ENCODE assay signal across 1 cellular context in the genomic region with DNA sequence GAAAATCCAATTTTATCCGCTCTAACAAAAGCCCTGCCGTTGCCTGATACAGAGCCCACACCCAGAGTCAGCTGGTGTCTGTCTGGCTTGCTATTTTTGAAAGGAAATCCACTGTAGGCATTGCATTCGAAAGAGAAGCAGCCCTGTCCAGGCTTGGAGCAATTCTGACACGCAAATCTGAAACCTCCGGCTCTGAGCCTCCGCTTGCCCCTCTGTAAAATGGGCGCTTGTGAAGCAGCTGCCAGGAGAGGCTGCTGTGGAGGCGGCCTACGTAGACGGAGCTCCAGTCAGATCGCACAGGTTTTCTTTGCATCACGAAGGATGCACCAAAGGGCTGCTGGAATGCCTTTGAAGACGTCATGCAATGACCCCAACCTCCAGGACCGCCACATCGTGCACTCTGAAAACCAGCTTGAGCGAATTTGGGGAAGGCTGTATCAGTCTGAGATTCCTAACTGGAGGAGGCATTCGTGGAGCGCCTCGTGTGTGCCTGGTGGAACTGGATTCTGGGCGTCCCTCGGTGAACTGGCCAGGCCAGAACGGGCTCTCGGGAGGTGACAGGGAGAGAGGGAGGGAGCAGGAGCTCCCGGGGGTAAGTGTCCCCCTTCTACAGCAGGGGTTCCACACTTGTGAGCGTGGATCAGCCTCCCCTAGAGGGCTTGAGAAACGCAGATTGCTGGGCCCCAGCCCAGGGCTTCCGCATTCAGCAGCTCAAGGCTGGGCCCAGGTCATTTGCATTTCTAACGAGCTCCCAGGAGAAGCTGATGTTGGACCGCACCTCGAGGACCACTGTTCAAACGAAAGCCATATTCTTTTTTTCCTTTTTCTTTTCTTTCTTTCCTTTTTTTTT.
TF ChIP-seq lines count a peak whose summit lies in the region.

No MANE protein-coding gene starts in this region.

TF ChIP-seq in HCT116, 20 proteins besides CTCF, POLR2A, EP300 and RAD21 (continued from another document):
- TF ChIP-seq, protein P1, sequence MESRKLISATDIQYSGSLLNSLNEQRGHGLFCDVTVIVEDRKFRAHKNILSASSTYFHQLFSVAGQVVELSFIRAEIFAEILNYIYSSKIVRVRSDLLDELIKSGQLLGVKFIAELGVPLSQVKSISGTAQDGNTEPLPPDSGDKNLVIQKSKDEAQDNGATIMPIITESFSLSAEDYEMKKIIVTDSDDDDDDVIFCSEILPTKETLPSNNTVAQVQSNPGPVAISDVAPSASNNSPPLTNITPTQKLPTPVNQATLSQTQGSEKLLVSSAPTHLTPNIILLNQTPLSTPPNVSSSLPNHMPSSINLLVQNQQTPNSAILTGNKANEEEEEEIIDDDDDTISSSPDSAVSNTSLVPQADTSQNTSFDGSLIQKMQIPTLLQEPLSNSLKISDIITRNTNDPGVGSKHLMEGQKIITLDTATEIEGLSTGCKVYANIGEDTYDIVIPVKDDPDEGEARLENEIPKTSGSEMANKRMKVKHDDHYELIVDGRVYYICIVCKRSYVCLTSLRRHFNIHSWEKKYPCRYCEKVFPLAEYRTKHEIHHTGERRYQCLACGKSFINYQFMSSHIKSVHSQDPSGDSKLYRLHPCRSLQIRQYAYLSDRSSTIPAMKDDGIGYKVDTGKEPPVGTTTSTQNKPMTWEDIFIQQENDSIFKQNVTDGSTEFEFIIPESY (IDR thresholded peaks at IDR 0.05; ENCODE audit: extremely low read depth, insufficient replicate concordance, low read length), result no peak
- TF ChIP-seq JUND (IDR thresholded peaks at IDR 0.05) (no peak), CEBPB (IDR thresholded peaks at IDR 0.05; ENCODE audit: low read depth) (no peak), POLR2AphosphoS5 (IDR thresholded peaks at IDR 0.05; ENCODE audit: low read depth, low read length) (no peak), ZFX (IDR thresholded peaks at IDR 0.05) (no peak), CBX3 (IDR thresholded peaks at IDR 0.05; ENCODE audit: low read depth) (no peak), ZNF274 (IDR thresholded peaks at IDR 0.05; ENCODE audit: low read depth, low read length) (no peak), SRF (IDR thresholded peaks at IDR 0.05; ENCODE audit: low read depth) (no peak), TCF7L2 (IDR thresholded peaks at IDR 0.05; ENCODE audit: borderline replicate concordance, extremely low read depth, insufficient read depth, insufficient read length) (no peak), EZH2 (IDR thresholded peaks at IDR 0.05) (no peak)
- TF ChIP-seq, protein P2, sequence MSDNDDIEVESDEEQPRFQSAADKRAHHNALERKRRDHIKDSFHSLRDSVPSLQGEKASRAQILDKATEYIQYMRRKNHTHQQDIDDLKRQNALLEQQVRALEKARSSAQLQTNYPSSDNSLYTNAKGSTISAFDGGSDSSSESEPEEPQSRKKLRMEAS (IDR thresholded peaks at IDR 0.05), result no peak
- TF ChIP-seq, protein P3, sequence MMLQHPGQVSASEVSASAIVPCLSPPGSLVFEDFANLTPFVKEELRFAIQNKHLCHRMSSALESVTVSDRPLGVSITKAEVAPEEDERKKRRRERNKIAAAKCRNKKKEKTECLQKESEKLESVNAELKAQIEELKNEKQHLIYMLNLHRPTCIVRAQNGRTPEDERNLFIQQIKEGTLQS (IDR thresholded peaks at IDR 0.05), result no peak
